Comparison of ENCODE assay signal across 9 cellular contexts in genomic region chr16:57764341-57765159, GRCh38.
DNase-seq lines count a peak whose midpoint lies in the region; ATAC-seq and TF ChIP-seq lines count a peak whose summit lies in the region.
"Had no signal": no experiment of that assay in that cellular context is flagged by ENCODE, and none has a peak within 500 bp of the region (broad histone marks: within the 10 kb centered on the region; RNA-seq: fewer than 3 reads in every experiment).

No MANE protein-coding gene starts in this region.

- no peaks in the 10 kb centered on the region for H3K4me1 ChIP-seq in DND-41 (ENCODE audit: insufficient read depth, low read length)

- DNase-seq in DND-41 (peak; percentile 60), UCSD-AML1 (lab: John Stamatoyannopoulos, UW; ENCODE audit: unreplicated experiment) (peak; percentile 25), germinal center (ENCODE audit: low spot score) (peak; percentile 54), NCI-H1417 treated with DMSO at 0.1 percent for 48 hours (lab: John Stamatoyannopoulos, UW) (no peak)
- DNase-seq in stimulated activated effector memory CD8-positive, alpha-beta T cell treated with anti-CD3 and anti-CD28 coated beads, Interleukin-12 subunit alpha, Interleukin-12 subunit beta, amount 100 ng/mL, for 72 hours (ENCODE audit: low spot score in 2 of 2) = no peak

- peaks cover 12% of the 10 kb centered on the region for H3K4me1 Mint-ChIP-seq in stimulated activated effector memory CD8-positive, alpha-beta T cell treated with anti-CD3 and anti-CD28 coated beads, Interleukin-12 subunit alpha, Interleukin-12 subunit beta, amount 100 ng/mL, for 72 hours

- H3K36me3 Mint-ChIP-seq in stimulated activated effector memory CD8-positive, alpha-beta T cell treated with anti-CD3 and anti-CD28 coated beads, Interleukin-12 subunit alpha, Interleukin-12 subunit beta, amount 100 ng/mL, for 72 hours = peaks cover 6% of the 10 kb centered on the region

- H4K20me1 ChIP-seq in DND-41 (ENCODE audit: insufficient read depth, low read length) = no peaks in the 10 kb centered on the region; the same call in 1 of the 2 replicates

- H3K79me2 ChIP-seq in DND-41 (ENCODE audit: insufficient read depth, low read length) = no peaks in the 10 kb centered on the region

- ATAC-seq in DND-41 (ENCODE audit: insufficient read depth, low read depth) (peak; percentile 56), HG02759 (IDR thresholded peaks at IDR 0.05; ENCODE audit: unreplicated experiment) (peak; percentile 57), GM18870 (IDR thresholded peaks at IDR 0.05; ENCODE audit: unreplicated experiment) (no peak), HG03097 (IDR thresholded peaks at IDR 0.05; ENCODE audit: low FRiP score, unreplicated experiment) (no peak)
- peak; percentile 67 for ATAC-seq in stimulated activated effector memory CD8-positive, alpha-beta T cell treated with anti-CD3 and anti-CD28 coated beads, Interleukin-12 subunit alpha, Interleukin-12 subunit beta, amount 100 ng/mL, for 72 hours

- no peak overlapping the region for H3K4me3 Mint-ChIP-seq in stimulated activated effector memory CD8-positive, alpha-beta T cell treated with anti-CD3 and anti-CD28 coated beads, Interleukin-12 subunit alpha, Interleukin-12 subunit beta, amount 100 ng/mL, for 72 hours
- H3K4me3 Mint-ChIP-seq: T-helper 1 cell treated with Interleukin-12 subunit alpha and Interleukin-12 subunit beta and Interleukin-4 antibody, amounts not matched to agents 30 μg/mL and 1 μg/mL, for 36 hours had no signal

- H3K4me3 ChIP-seq in DND-41 (ENCODE audit: low read depth in 1 of 2, low read length in 2 of 2) = no peak overlapping the region

- H3K27ac Mint-ChIP-seq in stimulated activated effector memory CD8-positive, alpha-beta T cell treated with anti-CD3 and anti-CD28 coated beads, Interleukin-12 subunit alpha, Interleukin-12 subunit beta, amount 100 ng/mL, for 72 hours = no peak overlapping the region
- H3K27ac Mint-ChIP-seq: T-helper 1 cell treated with Interleukin-12 subunit alpha and Interleukin-12 subunit beta and Interleukin-4 antibody, amounts not matched to agents 30 μg/mL and 1 μg/mL, for 36 hours had no signal

- H3K27ac ChIP-seq in DND-41 (ENCODE audit: low read length) = no peak overlapping the region

- no peak for TF ChIP-seq CTCF in DND-41 (IDR thresholded peaks at IDR 0.05; ENCODE audit: borderline replicate concordance, extremely low read depth, low read length, poor library complexity, severe bottlenecking)

- no peaks in the 10 kb centered on the region for H3K9me3 Mint-ChIP-seq in stimulated activated effector memory CD8-positive, alpha-beta T cell treated with anti-CD3 and anti-CD28 coated beads, Interleukin-12 subunit alpha, Interleukin-12 subunit beta, amount 100 ng/mL, for 72 hours
- H3K9me3 Mint-ChIP-seq: T-helper 1 cell treated with Interleukin-12 subunit alpha and Interleukin-12 subunit beta and Interleukin-4 antibody, amounts not matched to agents 30 μg/mL and 1 μg/mL, for 36 hours had no signal

- H3K27me3 ChIP-seq in DND-41 (ENCODE audit: insufficient read depth, low read length, poor library complexity) = no peaks in the 10 kb centered on the region

- H3K4me2 ChIP-seq in DND-41 (ENCODE audit: insufficient read depth, low read length) = no peak overlapping the region

- no peak overlapping the region for H3K9ac ChIP-seq in DND-41 (ENCODE audit: low read depth, low read length)

- no peaks in the 10 kb centered on the region for H3K36me3 ChIP-seq in DND-41 (ENCODE audit: insufficient read depth, low read length)

- H2AFZ ChIP-seq in DND-41 (ENCODE audit: low read depth, low read length) = no peak overlapping the region

- H3K9me3 ChIP-seq in DND-41 (ENCODE audit: insufficient read depth, low read length, severe bottlenecking) = no peaks in the 10 kb centered on the region

Comparison
In these comparisons a context has a peak if more than half of its experiments do, and no peak if none do; other contexts are left out.
1. ATAC-seq: peak in DND-41 (single experiment), HG02759 (single experiment) and stimulated activated effector memory CD8-positive, alpha-beta T cell treated with anti-CD3 and anti-CD28 coated beads, Interleukin-12 subunit alpha, Interleukin-12 subunit beta, amount 100 ng/mL, for 72 hours (single experiment); none in GM18870 (single experiment) and HG03097 (single experiment).
2. DNase-seq: peak in DND-41 (single experiment), UCSD-AML1 (single experiment) and germinal center (single experiment); none in stimulated activated effector memory CD8-positive, alpha-beta T cell treated with anti-CD3 and anti-CD28 coated beads, Interleukin-12 subunit alpha, Interleukin-12 subunit beta, amount 100 ng/mL, for 72 hours (0 of 2) and NCI-H1417 treated with DMSO at 0.1 percent for 48 hours (single experiment).